ENCODE assay signal across 1 cellular context in the genomic region with DNA sequence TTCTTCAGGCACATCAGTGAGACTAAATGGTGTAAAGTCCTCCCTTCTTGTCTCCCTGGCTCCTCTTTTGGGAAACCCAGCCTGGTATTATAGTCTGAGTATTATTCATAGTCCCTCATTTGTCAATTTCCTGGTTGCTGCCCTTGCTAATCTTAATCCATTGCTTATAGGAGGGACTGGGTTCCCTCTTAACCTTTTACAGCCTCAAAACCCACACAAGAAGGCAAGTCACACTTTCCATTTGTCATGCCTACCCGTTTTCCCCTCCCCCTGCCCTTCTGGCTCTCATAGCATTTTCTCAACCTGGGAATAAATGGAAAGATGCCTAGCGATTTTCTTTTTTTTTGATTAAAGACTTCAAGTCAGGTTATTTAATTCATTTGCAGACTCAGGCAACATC.
TF ChIP-seq lines count a peak whose summit lies in the region.

No MANE protein-coding gene starts in this region.

TF ChIP-seq in endothelial cell of umbilical vein, 7 proteins besides CTCF, POLR2A, EP300 and RAD21:
- TF ChIP-seq FOS (IDR thresholded peaks at IDR 0.05; ENCODE audit: borderline replicate concordance, insufficient read depth, low read length) = no peak
- TF ChIP-seq POLR2AphosphoS5 (IDR thresholded peaks at IDR 0.05; ENCODE audit: insufficient read depth, low read depth, low read length) = no peak
- TF ChIP-seq, protein P1, sequence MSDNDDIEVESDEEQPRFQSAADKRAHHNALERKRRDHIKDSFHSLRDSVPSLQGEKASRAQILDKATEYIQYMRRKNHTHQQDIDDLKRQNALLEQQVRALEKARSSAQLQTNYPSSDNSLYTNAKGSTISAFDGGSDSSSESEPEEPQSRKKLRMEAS (IDR thresholded peaks at IDR 0.05; ENCODE audit: insufficient read depth, insufficient read length) = no peak
- TF ChIP-seq MYC (IDR thresholded peaks at IDR 0.05; ENCODE audit: low read depth, low read length) = no peak
- TF ChIP-seq JUN (IDR thresholded peaks at IDR 0.05; ENCODE audit: borderline replicate concordance, insufficient read depth, insufficient read length, low read depth) = no peak
- no peak for TF ChIP-seq EZH2 (IDR thresholded peaks at IDR 0.05; ENCODE audit: borderline replicate concordance, low read depth, low read length, severe bottlenecking)
- no peak for TF ChIP-seq GATA2 (IDR thresholded peaks at IDR 0.05; ENCODE audit: insufficient read depth, insufficient read length, low read depth, low read length)
TF ChIP-seq in endothelial cell of umbilical vein: peak in this region for 0.
